13 cellular contexts compared by ENCODE assay signal in genomic region chr11:21988477-21988876, GRCh38.
DNase-seq lines count a peak whose midpoint lies in the region; ATAC-seq, FAIRE-seq and TF ChIP-seq lines count a peak whose summit lies in the region.
"Had no signal": no experiment of that assay in that cellular context is flagged by ENCODE, and none has a peak within 500 bp of the region (broad histone marks: within the 10 kb centered on the region; RNA-seq: fewer than 3 reads in every experiment).

No MANE protein-coding gene starts in this region.

- no peak overlapping the region for H3K4me3 ChIP-seq in OCI-LY7 (ENCODE audit: low read depth, low read length, poor library complexity, severe bottlenecking)
- no peak overlapping the region for H3K4me3 ChIP-seq in lower leg skin (ENCODE audit: low read depth, poor library complexity, severe bottlenecking)
- H3K4me3 ChIP-seq: MG63 had no signal

- TF ChIP-seq POLR2A in lower leg skin (IDR thresholded peaks at IDR 0.05) = no peak

- H2AFZ ChIP-seq in OCI-LY7 (ENCODE audit: low read length) = no peak overlapping the region

- no peak overlapping the region for H3K4me2 ChIP-seq in OCI-LY7 (ENCODE audit: low read length)

- WGBS in lower leg skin, 2 donors = 23 to 58% methylated on average over 1 of the region's 1 CpG

- H3K36me3 ChIP-seq in OCI-LY7 (ENCODE audit: insufficient read depth, low read length) = no peaks in the 10 kb centered on the region
- H3K36me3 ChIP-seq: MG63 had no signal

- DNase-seq in COLO829 (ENCODE audit: low spot score) (peak; percentile 31), OCI-LY7 (ENCODE audit: low spot score) (no peak), AG08395 (ENCODE audit: low spot score) (no peak), lower leg skin (ENCODE audit: low spot score in 2 of 2) (no peak), NOMO-1 treated with dmso at 0.1 percent for 144 hours (lab: John Stamatoyannopoulos, UW; ENCODE audit: unreplicated experiment) (no peak)
- DNase-seq: activated CD4-positive, alpha-beta memory T cell treated with anti-CD3 and anti-CD28 coated beads for 36 hours; activated gamma-delta T cell; CD8-positive, alpha-beta memory T cell; erythroblast; MG63; NK-92 treated with Interleukin-12 subunit alpha and Interleukin-12 subunit beta, amount 100 ng/mL, for 24 hours had no signal

- H3K27ac ChIP-seq in OCI-LY7 (ENCODE audit: low read depth, low read length, poor library complexity, severe bottlenecking) = no peak overlapping the region

- intact Hi-C loops in OCI-LY7 (cut with micrococcal nuclease; ENCODE audit: unreplicated experiment) = no loop called here
- intact Hi-C loops in lower leg skin (cut with DNase I; ENCODE audit: low total_unique reads) = no loop called here

- no peaks in the 10 kb centered on the region for H3K79me2 ChIP-seq in OCI-LY7 (ENCODE audit: insufficient read depth, low read depth, low read length)

- ATAC-seq in GM18868 (IDR thresholded peaks at IDR 0.05; ENCODE audit: unreplicated experiment) = peak; percentile 53

- no peaks in the 10 kb centered on the region for H4K20me1 ChIP-seq in OCI-LY7 (ENCODE audit: insufficient read depth, low read length)

- POLR2A ChIA-PET in OCI-LY7 (lab: Charles Lee) = no interaction called here

- BruUV-seq in OCI-LY7 (replicated peaks; lab: Mats Ljungman, UMichigan) = no TSS peak

- 0 out of 2 replicates have a peak, but pooled peaks have one; percentile 26 for TF ChIP-seq CTCF in OCI-LY7 (conservative IDR thresholded peaks at IDR 0.05; ENCODE audit: low read length)
- TF ChIP-seq CTCF in lower leg skin (IDR thresholded peaks at IDR 0.05) = no peak

- H3K9me2 ChIP-seq in OCI-LY7 (ENCODE audit: insufficient read depth, low read length) = no peaks in the 10 kb centered on the region

- FAIRE-seq in islet of Langerhans (lab: Jason Lieb, UNC) = peak; percentile 5

- H3K4me1 ChIP-seq in OCI-LY7 (ENCODE audit: insufficient read depth, low read length, poor library complexity, severe bottlenecking) = no peaks in the 10 kb centered on the region

- CTCF ChIA-PET in OCI-LY7 (lab: Charles Lee; ENCODE audit: unreplicated experiment) = no interaction called here

- no peaks in the 10 kb centered on the region for H3K9me3 ChIP-seq in OCI-LY7 (ENCODE audit: low read length)
- H3K9me3 ChIP-seq: MG63 had no signal
